ENCODE assay signal across 17 cellular contexts in genomic region chr17:17557796-17558195, GRCh38. TPM values are rescaled to one million over a fixed set of nuclear protein-coding genes. Genes with fewer than 3 reads are reported as not detected.
DNase-seq lines count a peak whose midpoint lies in the region; ATAC-seq and TF ChIP-seq lines count a peak whose summit lies in the region.
"Had no signal": no experiment of that assay in that cellular context is flagged by ENCODE, and none has a peak within 500 bp of the region (broad histone marks: within the 10 kb centered on the region; RNA-seq: fewer than 3 reads in every experiment).

No MANE protein-coding gene starts in this region.

- intact Hi-C loops in body of pancreas (cut with DNase I): loop anchor here (5.0 kb wide), 1 partner anchor 55 kb away; no protein-coding TSS in a partner anchor
- intact Hi-C loops in left ventricle myocardium superior (cut with micrococcal nuclease): no loop called here
- intact Hi-C loops in spleen (cut with DNase I; ENCODE audit: low total_unique reads): no loop called here

- peak overlapping the region; percentile 89 for H3K4me2 ChIP-seq in BLaER1
- H3K4me2 ChIP-seq: PC-9 had no signal

- no peaks in the 10 kb centered on the region for H3K4me1 Mint-ChIP-seq in activated CD8-positive, alpha-beta memory T cell treated with anti-CD3 and anti-CD28 coated beads, Interleukin-2, amount 10 ng/mL, durations not matched to agents 7 days and 5 days

- H4K20me1 ChIP-seq in BLaER1: no peaks in the 10 kb centered on the region

- 72 to 86% methylated on average over 6 to 9 of the region's 9 CpGs for WGBS in body of pancreas, 2 donors
- WGBS in spleen, 5 donors: 84 to 90% (median 87%) methylated on average over 9 of the region's 9 CpGs

- no peaks in the 10 kb centered on the region for H3K9me3 Mint-ChIP-seq in activated CD8-positive, alpha-beta memory T cell treated with anti-CD3 and anti-CD28 coated beads, Interleukin-2, amount 10 ng/mL, durations not matched to agents 7 days and 5 days (ENCODE audit: low read depth)
- H3K9me3 Mint-ChIP-seq: CD8-positive, alpha-beta T cell had no signal

- H3K4me3 Mint-ChIP-seq in activated CD8-positive, alpha-beta memory T cell treated with anti-CD3 and anti-CD28 coated beads, Interleukin-2, amount 10 ng/mL, durations not matched to agents 7 days and 5 days: no peak overlapping the region
- H3K4me3 Mint-ChIP-seq: CD8-positive, alpha-beta T cell had no signal

- no peaks in the 10 kb centered on the region for H3K9me3 ChIP-seq in BLaER1
- no peaks in the 10 kb centered on the region for H3K9me3 ChIP-seq in body of pancreas
- H3K9me3 ChIP-seq in spleen: no peaks in the 10 kb centered on the region

- no peak overlapping the region for H3K27ac Mint-ChIP-seq in activated CD8-positive, alpha-beta memory T cell treated with anti-CD3 and anti-CD28 coated beads, Interleukin-2, amount 10 ng/mL, durations not matched to agents 7 days and 5 days
- H3K27ac Mint-ChIP-seq: CD8-positive, alpha-beta T cell had no signal

- peak in 3 of 4 donors; percentile 37 to 67 (median 46) for DNase-seq in body of pancreas
- peak; percentile 66 for DNase-seq in left ventricle myocardium superior
- peak; percentile 37 for DNase-seq in putamen (ENCODE audit: low spot score)
- DNase-seq in activated CD8-positive, alpha-beta memory T cell treated with anti-CD3 and anti-CD28 coated beads, Interleukin-2, amount 10 ng/mL, durations not matched to agents 7 days and 5 days: no peak
- no peak for DNase-seq in spleen
- no peak for DNase-seq in NOMO-1 (lab: John Stamatoyannopoulos, UW; ENCODE audit: unreplicated experiment in 2 of 2)
- DNase-seq: CD8-positive, alpha-beta T cell; DMS79 treated with DMSO at 0.1 percent for 48 hours; GDM1; GM23248; NCI-H1436 treated with DMSO at 0.1 percent for 48 hours; NCI-H446; PC-9 had no signal

- H3K36me3 ChIP-seq in BLaER1: no peaks in the 10 kb centered on the region
- H3K36me3 ChIP-seq in body of pancreas (replicated peaks in 1 of 2; ENCODE audit: insufficient read depth in 1 of 2, low read depth in 2 of 2): no peaks in the 10 kb centered on the region
- H3K36me3 ChIP-seq in spleen: peaks cover 0 to 2% (median 0%) of the 10 kb centered on the region in 6 donors

- CTCF ChIA-PET in activated CD8-positive, alpha-beta memory T cell treated with anti-CD3 and anti-CD28 coated beads, Interleukin-2, amount 10 ng/mL, durations not matched to agents 7 days and 5 days (lab: Charles Lee): no interaction called here

- H3K9ac ChIP-seq in BLaER1: peak overlapping the region; percentile 42; the same call in 1 of the 2 replicates
- H3K9ac ChIP-seq: GM23248 had no signal

- no peaks in the 10 kb centered on the region for H3K36me3 Mint-ChIP-seq in activated CD8-positive, alpha-beta memory T cell treated with anti-CD3 and anti-CD28 coated beads, Interleukin-2, amount 10 ng/mL, durations not matched to agents 7 days and 5 days
- H3K36me3 Mint-ChIP-seq: CD8-positive, alpha-beta T cell had no signal

- TF ChIP-seq POLR2A in body of pancreas (IDR thresholded peaks at IDR 0.05): no peak
- TF ChIP-seq POLR2A in spleen (IDR thresholded peaks at IDR 0.05): no peak

- H3K27ac ChIP-seq in BLaER1 (peak overlapping the region; percentile 89), body of pancreas (peak overlapping the region in 2 of 4 donors; percentile 41 to 48), spleen (no peak overlapping the region)
- H3K27ac ChIP-seq: GM23248, HL-60, PC-9 had no signal

- H3K4me1 ChIP-seq in BLaER1 (peaks cover 100% of the 10 kb centered on the region), body of pancreas (no peaks in the 10 kb centered on the region), spleen (peaks cover 0 to 21% (median 14%) of the 10 kb centered on the region in 6 donors)

- no peaks in the 10 kb centered on the region for H3K27me3 ChIP-seq in BLaER1
- no peaks in the 10 kb centered on the region for H3K27me3 ChIP-seq in body of pancreas
- no peaks in the 10 kb centered on the region for H3K27me3 ChIP-seq in spleen (replicated peaks in 1 of 7)

- H3K4me3 ChIP-seq in BLaER1 (peak overlapping the region; percentile 11; the same call in 1 of the 2 replicates), body of pancreas (no peak overlapping the region), spleen (no peak overlapping the region)
- H3K4me3 ChIP-seq: GM23248, PC-9 had no signal

- no peaks in the 10 kb centered on the region for H3K27me3 Mint-ChIP-seq in activated CD8-positive, alpha-beta memory T cell treated with anti-CD3 and anti-CD28 coated beads, Interleukin-2, amount 10 ng/mL, durations not matched to agents 7 days and 5 days

- no peak for TF ChIP-seq CTCF in body of pancreas (IDR thresholded peaks at IDR 0.05)
- no peak for TF ChIP-seq CTCF in spleen (IDR thresholded peaks at IDR 0.05 in 8 of 11, conservative IDR thresholded peaks at IDR 0.05 in 3 of 11)

- ATAC-seq in body of pancreas: peak; percentile 44
- ATAC-seq in left ventricle myocardium superior: peak; percentile 76
- no peak for ATAC-seq in activated CD8-positive, alpha-beta memory T cell treated with anti-CD3 and anti-CD28 coated beads, Interleukin-2, amount 10 ng/mL, durations not matched to agents 7 days and 5 days
- no peak for ATAC-seq in GM21515 (IDR thresholded peaks at IDR 0.05; ENCODE audit: unreplicated experiment)
- ATAC-seq: CD8-positive, alpha-beta T cell; HCT116 had no signal

RNA-seq across cellular contexts. Expression of gene PEMT, which starts 33.7 kb away (rescaled TPM):
- total RNA-seq in body of pancreas (10 to 100 TPM; 23.4 to 27.8 TPM), left ventricle myocardium superior (17.9 TPM), spleen (10 to 100 TPM in 5 of 7 donors, 1 to 10 TPM in 2; 8.9 to 16.4 (median 14.3) TPM)
- total RNA-seq in activated CD8-positive, alpha-beta memory T cell treated with anti-CD3 and anti-CD28 coated beads, Interleukin-2, amount 10 ng/mL, durations not matched to agents 7 days and 5 days: 10 to 100 TPM; 17.5 to 18.6 TPM
- 10 to 100 TPM; 11.6 to 21.3 (median 18.9) TPM for polyA plus RNA-seq in spleen

Comparison
In these comparisons a context has a peak if more than half of its experiments do, and no peak if none do; other contexts are left out.
1. ATAC-seq: peak in body of pancreas (single experiment) and left ventricle myocardium superior (single experiment); none in activated CD8-positive, alpha-beta memory T cell treated with anti-CD3 and anti-CD28 coated beads, Interleukin-2, amount 10 ng/mL, durations not matched to agents 7 days and 5 days (single experiment) and GM21515 (single experiment).
2. DNase-seq: peak in body of pancreas (3 of 4), left ventricle myocardium superior (single experiment) and putamen (single experiment); none in activated CD8-positive, alpha-beta memory T cell treated with anti-CD3 and anti-CD28 coated beads, Interleukin-2, amount 10 ng/mL, durations not matched to agents 7 days and 5 days (single experiment), spleen (single experiment) and NOMO-1 (0 of 2).